ENCODE assay signal across 8 cellular contexts in the genomic region with DNA sequence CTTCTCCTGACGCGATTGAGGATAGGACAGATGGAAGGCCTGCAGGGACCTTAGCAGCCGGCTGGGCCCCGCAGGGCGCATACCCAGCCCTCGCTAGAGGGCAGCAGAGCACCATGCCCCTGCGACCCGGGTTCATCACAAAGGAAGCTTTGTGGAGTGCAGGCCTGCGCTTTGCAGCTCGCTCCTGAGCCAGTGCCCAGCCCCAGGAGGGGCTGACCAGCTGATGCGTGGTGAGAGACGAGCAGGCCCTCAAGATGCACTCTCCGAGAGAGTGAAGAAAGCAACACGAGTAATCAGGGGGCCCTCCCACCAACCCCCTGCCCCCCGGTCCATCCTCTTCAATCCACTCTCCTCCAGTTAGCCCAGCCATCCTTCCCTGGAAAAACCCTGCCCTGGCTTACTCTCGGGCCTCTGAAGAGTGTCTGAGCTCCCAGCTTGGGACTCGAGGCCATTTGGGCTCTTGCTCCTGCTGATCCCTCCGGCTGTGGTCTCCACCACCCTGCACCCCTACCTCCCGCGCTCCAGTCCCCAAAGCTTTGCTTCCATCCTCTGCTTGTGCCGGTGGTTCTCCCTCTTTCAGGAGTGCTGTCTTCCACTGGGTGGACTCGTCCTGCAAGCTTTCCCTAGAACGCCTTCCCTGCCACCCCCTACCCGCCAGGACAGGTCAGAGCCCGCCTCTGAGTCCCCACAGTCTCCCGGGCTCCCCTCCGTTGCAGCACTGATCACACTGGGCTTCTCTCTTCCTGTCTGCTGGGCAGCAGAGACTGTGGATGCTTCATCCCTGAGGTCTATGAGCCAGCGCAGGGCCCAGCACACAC. TPM values are rescaled to one million over a fixed set of nuclear protein-coding genes. Genes with fewer than 3 reads are reported as not detected.
DNase-seq lines count a peak whose midpoint lies in the region; ATAC-seq and TF ChIP-seq lines count a peak whose summit lies in the region.

No MANE protein-coding gene starts in this region.

- no peak overlapping the region for H3K27ac Mint-ChIP-seq in activated CD4-positive, alpha-beta memory T cell treated with anti-CD3 and anti-CD28 coated beads, Interleukin-2, amount 10 ng/mL, durations not matched to agents 7 days and 5 days

- no peaks in the 10 kb centered on the region for H3K36me3 Mint-ChIP-seq in activated CD4-positive, alpha-beta memory T cell treated with anti-CD3 and anti-CD28 coated beads, Interleukin-2, amount 10 ng/mL, durations not matched to agents 7 days and 5 days (ENCODE audit: low read depth)

- H3K4me1 Mint-ChIP-seq in activated CD4-positive, alpha-beta memory T cell treated with anti-CD3 and anti-CD28 coated beads, Interleukin-2, amount 10 ng/mL, durations not matched to agents 7 days and 5 days: no peaks in the 10 kb centered on the region

- peak; percentile 97 for TF ChIP-seq CTCF in epithelial cell of esophagus (IDR thresholded peaks at IDR 0.05; ENCODE audit: insufficient read depth, low read depth, low read length, missing control alignments)

- POLR2A ChIA-PET in activated CD4-positive, alpha-beta memory T cell treated with anti-CD3 and anti-CD28 coated beads, Interleukin-2, amount 10 ng/mL, durations not matched to agents 7 days and 5 days (lab: Charles Lee): no interaction called here

- H3K9me3 Mint-ChIP-seq in activated CD4-positive, alpha-beta memory T cell treated with anti-CD3 and anti-CD28 coated beads, Interleukin-2, amount 10 ng/mL, durations not matched to agents 7 days and 5 days: no peaks in the 10 kb centered on the region

- peak; percentile 79 for DNase-seq in DMS79 treated with DMSO at 0.1 percent for 48 hours (lab: John Stamatoyannopoulos, UW)
- DNase-seq in NCI-H524 treated with DMSO at 0.1 percent for 48 hours (lab: John Stamatoyannopoulos, UW): peak; percentile 54
- peak; percentile 64 for DNase-seq in activated CD4-positive, alpha-beta memory T cell treated with anti-CD3 and anti-CD28 coated beads, Interleukin-2, amount 10 ng/mL, durations not matched to agents 7 days and 5 days
- peak; percentile 82 for DNase-seq in epithelial cell of esophagus (ENCODE audit: low read depth)
- peak; percentile 90 for DNase-seq in mesenteric fat pad (ENCODE audit: low spot score)
- peak; percentile 82 for DNase-seq in stimulated activated CD8-positive, alpha-beta memory T cell treated with anti-CD3 and anti-CD28 coated beads, Interleukin-4, amount 100 ng/mL, for 48 hours

- peak; percentile 53 for ATAC-seq in HG02759 (IDR thresholded peaks at IDR 0.05; ENCODE audit: unreplicated experiment)
- no peak for ATAC-seq in HG02938 (IDR thresholded peaks at IDR 0.05; ENCODE audit: unreplicated experiment)

- H3K4me3 Mint-ChIP-seq in activated CD4-positive, alpha-beta memory T cell treated with anti-CD3 and anti-CD28 coated beads, Interleukin-2, amount 10 ng/mL, durations not matched to agents 7 days and 5 days: no peak overlapping the region

- peaks cover 12% of the 10 kb centered on the region for H3K27me3 Mint-ChIP-seq in activated CD4-positive, alpha-beta memory T cell treated with anti-CD3 and anti-CD28 coated beads, Interleukin-2, amount 10 ng/mL, durations not matched to agents 7 days and 5 days

- CTCF ChIA-PET in activated CD4-positive, alpha-beta memory T cell treated with anti-CD3 and anti-CD28 coated beads, Interleukin-2, amount 10 ng/mL, durations not matched to agents 7 days and 5 days (lab: Charles Lee): interaction anchor here (0.6 to 3.9 kb wide), 17 partner anchors 9 to 206 kb away, joined by 3 to 34 read pairs (median 4); partner anchors contain the start of gene KIF12

- H3K4me3 ChIP-seq in epithelial cell of esophagus (ENCODE audit: low read length): no peak overlapping the region

RNA-seq across cellular contexts. Expression of gene KIF12, which starts 9.1 kb away (rescaled TPM):
- not detected for total RNA-seq in activated CD4-positive, alpha-beta memory T cell treated with anti-CD3 and anti-CD28 coated beads, Interleukin-2, amount 10 ng/mL, durations not matched to agents 7 days and 5 days
- total RNA-seq in mesenteric fat pad: 0.84 TPM

RNA-seq across cellular contexts. Expression of gene AMBP, which starts 30.1 kb away (rescaled TPM):
- total RNA-seq in activated CD4-positive, alpha-beta memory T cell treated with anti-CD3 and anti-CD28 coated beads, Interleukin-2, amount 10 ng/mL, durations not matched to agents 7 days and 5 days: not detected
- not detected for total RNA-seq in mesenteric fat pad

RNA-seq across cellular contexts. Expression of gene COL27A1, which starts 47.1 kb away (rescaled TPM):
- 1 to 10 TPM in 1 of 2 experiments, under 1 TPM in 1; 0.50 to 1.2 TPM for total RNA-seq in activated CD4-positive, alpha-beta memory T cell treated with anti-CD3 and anti-CD28 coated beads, Interleukin-2, amount 10 ng/mL, durations not matched to agents 7 days and 5 days
- total RNA-seq in mesenteric fat pad: 101 TPM

Comparison
In these comparisons a context has a peak if more than half of its experiments do, and no peak if none do; other contexts are left out.
1. RNA of gene COL27A1, which starts 47.1 kb away (total RNA-seq): 101 TPM in mesenteric fat pad (single experiment); 0.50 to 1.2 TPM in activated CD4-positive, alpha-beta memory T cell treated with anti-CD3 and anti-CD28 coated beads, Interleukin-2, amount 10 ng/mL, durations not matched to agents 7 days and 5 days; every median in the first group is over 10 times any median in the second.
2. Peak in every context shown above with its lines, with median percentiles within 50 percentile points of each other: DNase-seq.